13 cellular contexts compared by ENCODE assay signal in genomic region chr12:113348849-113349536, GRCh38. TPM values are rescaled to one million over a fixed set of nuclear protein-coding genes. Genes with fewer than 3 reads are reported as not detected.
"Had no signal": no experiment of that assay in that cellular context is flagged by ENCODE, and none has a peak within 500 bp of the region (broad histone marks: within the 10 kb centered on the region; RNA-seq: fewer than 3 reads in every experiment).

No MANE protein-coding gene starts in this region.

- H3K4me2 ChIP-seq: hepatocyte, smooth muscle cell had no signal

- H3K27ac Mint-ChIP-seq: activated B cell treated with CpG ODN at 0.5 μM for 24 hours; activated CD4-positive, alpha-beta T cell treated with anti-CD3 and anti-CD28 coated beads, Interleukin-2, amount 10 ng/mL, durations not matched to agents 7 days and 5 days; nephron; stimulated activated effector memory CD8-positive, alpha-beta T cell treated with anti-CD3 and anti-CD28 coated beads, Interleukin-12 subunit alpha, Interleukin-12 subunit beta, amount 100 ng/mL, for 72 hours; T-helper 1 cell treated with Interleukin-12 subunit alpha and Interleukin-12 subunit beta and Interleukin-4 antibody, amounts not matched to agents 30 μg/mL and 1 μg/mL, for 36 hours had no signal

- H3K9me3 ChIP-seq: tibial artery had no signal

- ATAC-seq: left ventricle myocardium superior; stimulated activated effector memory CD8-positive, alpha-beta T cell treated with anti-CD3 and anti-CD28 coated beads, Interleukin-12 subunit alpha, Interleukin-12 subunit beta, amount 100 ng/mL, for 72 hours had no signal

- H3K4me3 Mint-ChIP-seq: activated B cell treated with CpG ODN at 0.5 μM for 24 hours; activated CD4-positive, alpha-beta T cell treated with anti-CD3 and anti-CD28 coated beads, Interleukin-2, amount 10 ng/mL, durations not matched to agents 7 days and 5 days; nephron; stimulated activated effector memory CD8-positive, alpha-beta T cell treated with anti-CD3 and anti-CD28 coated beads, Interleukin-12 subunit alpha, Interleukin-12 subunit beta, amount 100 ng/mL, for 72 hours; T-helper 1 cell treated with Interleukin-12 subunit alpha and Interleukin-12 subunit beta and Interleukin-4 antibody, amounts not matched to agents 30 μg/mL and 1 μg/mL, for 36 hours had no signal

- H2AFZ ChIP-seq: hepatocyte had no signal

- H3K9me3 Mint-ChIP-seq: activated B cell treated with CpG ODN at 0.5 μM for 24 hours; activated CD4-positive, alpha-beta T cell treated with anti-CD3 and anti-CD28 coated beads, Interleukin-2, amount 10 ng/mL, durations not matched to agents 7 days and 5 days; nephron; stimulated activated effector memory CD8-positive, alpha-beta T cell treated with anti-CD3 and anti-CD28 coated beads, Interleukin-12 subunit alpha, Interleukin-12 subunit beta, amount 100 ng/mL, for 72 hours; T-helper 1 cell treated with Interleukin-12 subunit alpha and Interleukin-12 subunit beta and Interleukin-4 antibody, amounts not matched to agents 30 μg/mL and 1 μg/mL, for 36 hours had no signal

- H3K4me1 Mint-ChIP-seq: activated B cell treated with CpG ODN at 0.5 μM for 24 hours; activated CD4-positive, alpha-beta T cell treated with anti-CD3 and anti-CD28 coated beads, Interleukin-2, amount 10 ng/mL, durations not matched to agents 7 days and 5 days; nephron; stimulated activated effector memory CD8-positive, alpha-beta T cell treated with anti-CD3 and anti-CD28 coated beads, Interleukin-12 subunit alpha, Interleukin-12 subunit beta, amount 100 ng/mL, for 72 hours had no signal

- H3K4me3 ChIP-seq: hepatocyte, smooth muscle cell, tibial artery had no signal

- H3K4me1 ChIP-seq: tibial artery had no signal

- H3K79me2 ChIP-seq: hepatocyte had no signal

- DNase-seq: activated B cell treated with CpG ODN at 0.5 μM for 24 hours; activated CD4-positive, alpha-beta T cell treated with anti-CD3 and anti-CD28 coated beads, Interleukin-2, amount 10 ng/mL, durations not matched to agents 7 days and 5 days; activated naive CD4-positive, alpha-beta T cell treated with anti-CD3 and anti-CD28 coated beads, Interleukin-2, amount 50 U/mL, for 16 hours; cerebellar nuclear complex; left ventricle myocardium superior; mesenchymal stem cell; tibial artery had no signal

- H3K36me3 ChIP-seq: tibial artery had no signal

- H3K27ac ChIP-seq: hepatocyte, tibial artery had no signal

- H3K27me3 ChIP-seq: hepatocyte had no signal

RNA-seq across cellular contexts. Expression of gene SDS, which starts 54.7 kb away (rescaled TPM):
- total RNA-seq: activated B cell treated with CpG ODN at 0.5 μM for 24 hours; activated CD4-positive, alpha-beta T cell treated with anti-CD3 and anti-CD28 coated beads, Interleukin-2, amount 10 ng/mL, durations not matched to agents 7 days and 5 days; dermis microvascular lymphatic vessel endothelial cell; left ventricle myocardium superior; smooth muscle cell had no signal
- polyA plus RNA-seq: smooth muscle cell had no signal
